2 cellular contexts compared by ENCODE assay signal in genomic region chr22:19984851-19985811, GRCh38.
TF ChIP-seq lines count a peak whose summit lies in the region.

No MANE protein-coding gene starts in this region.

TF ChIP-seq in HCT116, 20 proteins besides CTCF, POLR2A, EP300 and RAD21:
- no peak for TF ChIP-seq ATF3 (IDR thresholded peaks at IDR 0.05)
- TF ChIP-seq CEBPB (IDR thresholded peaks at IDR 0.05; ENCODE audit: low read depth) = no peak
- TF ChIP-seq EGR1 (IDR thresholded peaks at IDR 0.05; ENCODE audit: low read depth) = no peak
- no peak for TF ChIP-seq SP1 (IDR thresholded peaks at IDR 0.05; ENCODE audit: low read depth)
- no peak for TF ChIP-seq ZFX (IDR thresholded peaks at IDR 0.05)
TF ChIP-seq in HCT116: peak in this region for 0.

TF ChIP-seq in K562, 482 proteins besides CTCF, POLR2A, EP300 and RAD21 (continues in another document):
- TF ChIP-seq ZFPM2 (CRISPR knock-in tag; IDR thresholded peaks at IDR 0.05) (no peak), VEZF1 (CRISPR knock-in tag; IDR thresholded peaks at IDR 0.05) (no peak), ZNF217 (CRISPR knock-in tag; IDR thresholded peaks at IDR 0.05) (no peak), ELF4 (CRISPR knock-in tag; IDR thresholded peaks at IDR 0.05) (peak; percentile 33; the same call in 1 of the 2 replicates), EP400 (IDR thresholded peaks at IDR 0.05) (no peak), HLTF (IDR thresholded peaks at IDR 0.05) (no peak), ZBTB43 (CRISPR knock-in tag; IDR thresholded peaks at IDR 0.05) (no peak), HCFC1 (IDR thresholded peaks at IDR 0.05; ENCODE audit: low read depth, low read length) (0 out of 2 replicates have a peak, but pooled peaks have one; percentile 18), ZNF764 (CRISPR knock-in tag; IDR thresholded peaks at IDR 0.05; ENCODE audit: low read depth) (peak; percentile 20; the same call in 1 of the 2 replicates), PBX2 (CRISPR knock-in tag; IDR thresholded peaks at IDR 0.05; ENCODE audit: low read depth) (no peak), PBX2 (tag; conservative IDR thresholded peaks at IDR 0.05; ENCODE audit: low read depth) (no peak), NFRKB (IDR thresholded peaks at IDR 0.05; ENCODE audit: low read depth) (no peak), ZNF3 (CRISPR knock-in tag; IDR thresholded peaks at IDR 0.05) (no peak), E4F1 (CRISPR knock-in tag; IDR thresholded peaks at IDR 0.05; ENCODE audit: borderline replicate concordance) (peak; percentile 68), SMAD2 (IDR thresholded peaks at IDR 0.05; ENCODE audit: low read depth, low read length) (no peak), E2F1 (CRISPR knock-in tag; IDR thresholded peaks at IDR 0.05) (no peak), ZKSCAN1 (IDR thresholded peaks at IDR 0.05; ENCODE audit: low read depth, low read length) (peak; percentile 20; the same call in 1 of the 2 replicates), JUN (IDR thresholded peaks at IDR 0.05; ENCODE audit: borderline replicate concordance, low read depth, low read length) (no peak), JUN (CRISPR knock-in tag; IDR thresholded peaks at IDR 0.05; ENCODE audit: borderline replicate concordance) (no peak), CHD2 (IDR thresholded peaks at IDR 0.05; ENCODE audit: low read depth, low read length) (peak; percentile 25; the same call in 1 of the 2 replicates), RBM39 (optimal IDR thresholded peaks at IDR 0.05; ENCODE audit: low read depth, low read length) (no peak), ZHX1 (conservative IDR thresholded peaks at IDR 0.05; ENCODE audit: low read length) (no peak), DACH1 (IDR thresholded peaks at IDR 0.05; ENCODE audit: partially characterized antibody) (no peak), ZBTB40 (IDR thresholded peaks at IDR 0.05) (no peak), ZBTB40 (CRISPR knock-in tag; IDR thresholded peaks at IDR 0.05) (peak; percentile 41), NKRF (IDR thresholded peaks at IDR 0.05; ENCODE audit: borderline replicate concordance) (no peak), ILK (tag; IDR thresholded peaks at IDR 0.05; ENCODE audit: borderline replicate concordance, low read depth) (no peak), ZNF239 (CRISPR knock-in tag; IDR thresholded peaks at IDR 0.05) (no peak), C11orf30 (IDR thresholded peaks at IDR 0.05; ENCODE audit: low read depth) (no peak), ZNF174 (CRISPR knock-in tag; IDR thresholded peaks at IDR 0.05) (no peak), NRF1 (conservative IDR thresholded peaks at IDR 0.05 in 1 of 2, IDR thresholded peaks at IDR 0.05 in 1 of 2) (no peak), NONO (IDR thresholded peaks at IDR 0.05; ENCODE audit: low read depth in 2 of 2, low read length in 1 of 2) (no peak), TAF7 (tag; IDR thresholded peaks at IDR 0.05) (no peak), ZC3H11A (IDR thresholded peaks at IDR 0.05; ENCODE audit: low read depth, low read length) (no peak), HEY1 (CRISPR knock-in tag; IDR thresholded peaks at IDR 0.05; ENCODE audit: borderline replicate concordance) (no peak)
